In genomic region chr6:122839477-122839876, GRCh38 we compare ENCODE assay signal across 8 cellular contexts. TPM values are rescaled to one million over a fixed set of nuclear protein-coding genes. Genes with fewer than 3 reads are reported as not detected.
DNase-seq lines count a peak whose midpoint lies in the region; ATAC-seq, FAIRE-seq and TF ChIP-seq lines count a peak whose summit lies in the region.

No MANE protein-coding gene starts in this region.

- DNase-seq in CD8-positive, alpha-beta memory T cell = peak; percentile 3 to 48 (median 9)
- DNase-seq in NCI-H345 treated with DMSO at 0.1 percent for 48 hours (lab: John Stamatoyannopoulos, UW; ENCODE audit: unreplicated experiment) (peak; percentile 53), H1 (ENCODE audit: low read depth in 1 of 2, low spot score in 2 of 2) (peak in 1 of 2 experiments; percentile 87), mucosa of descending colon (peak in 1 of 3 donors; percentile 83), stomach (peak; percentile 67)
- DNase-seq in activated CD4-positive, alpha-beta T cell treated with anti-CD3 and anti-CD28 coated beads for 48 hours = peak; percentile 65

- H2BK20ac ChIP-seq in H1 (ENCODE audit: low read length) = no peak overlapping the region

- H2BK12ac ChIP-seq in H1 (ENCODE audit: low read depth, low read length) = no peak overlapping the region

- H4K20me1 ChIP-seq in H1 (replicated peaks in 1 of 2; ENCODE audit: control insufficient read depth in 1 of 2, insufficient read depth in 2 of 2, low read length in 2 of 2) = no peaks in the 10 kb centered on the region

- H3K23ac ChIP-seq in H1 (ENCODE audit: insufficient read length) = no peak overlapping the region

- H2AFZ ChIP-seq in H1 (ENCODE audit: low read length) = 0 out of 2 replicates have a peak overlapping the region, but pooled peaks have one; percentile 40

- POLR2A ChIA-PET in CD8-positive, alpha-beta memory T cell (lab: Charles Lee) = no interaction called here
- POLR2A ChIA-PET in H1 (lab: Charles Lee; ENCODE audit: partially characterized antibody) = interaction anchor here (0.6 to 1.9 kb wide), 5 partner anchors 38 to 174 kb away, joined by 3 to 5 read pairs (median 4); partner anchors contain the start of gene SMPDL3A

- no peak overlapping the region for H4K91ac ChIP-seq in H1 (replicated peaks; ENCODE audit: insufficient read length, low read length)

- no peak overlapping the region for H2BK15ac ChIP-seq in H1 (ENCODE audit: low read length)

- TF ChIP-seq POLR2A in H1 (IDR thresholded peaks at IDR 0.05; ENCODE audit: control extremely low read depth in 1 of 2, low read depth in 2 of 2, low read length in 2 of 2) (no peak), stomach (IDR thresholded peaks at IDR 0.05) (no peak)

- no peak overlapping the region for H3K14ac ChIP-seq in H1 (ENCODE audit: insufficient read length)

- H3K79me2 ChIP-seq in H1 (ENCODE audit: control insufficient read depth in 1 of 2, insufficient read depth in 2 of 2, low read length in 2 of 2) = no peaks in the 10 kb centered on the region

- H2BK5ac ChIP-seq in H1 (ENCODE audit: low read depth, low read length) = no peak overlapping the region

- no peaks in the 10 kb centered on the region for H3K4me1 Mint-ChIP-seq in CD8-positive, alpha-beta memory T cell

- H3K79me1 ChIP-seq in H1 (ENCODE audit: low read depth, low read length) = no peaks in the 10 kb centered on the region

- no peak overlapping the region for H3K4me2 ChIP-seq in H1 (ENCODE audit: insufficient read depth in 1 of 2, low read depth in 2 of 2, low read length in 2 of 2)

- intact Hi-C loops in mucosa of descending colon (cut with DNase I, micrococcal nuclease) (loop anchor here (5.0 to 10.0 kb wide), 2 partner anchors 105 to 107 kb away; no protein-coding TSS in a partner anchor), stomach (cut with DNase I; ENCODE audit: low total_unique reads) (loop anchor here (5.0 kb wide), 1 partner anchor 92 kb away; no protein-coding TSS in a partner anchor)

- CTCF ChIA-PET in CD8-positive, alpha-beta memory T cell (lab: Charles Lee) = interaction anchor here (0.7 to 1.5 kb wide), 6 partner anchors 15 to 365 kb away, joined by 3 to 10 read pairs (median 3); no protein-coding TSS in a partner anchor
- CTCF ChIA-PET in H1 (lab: Charles Lee; ENCODE audit: partially characterized antibody) = interaction anchor here (0.5 to 2.7 kb wide), 53 partner anchors 10 to 1985 kb away, joined by 3 to 179 read pairs (median 5); partner anchors contain the start of genes FABP7 and SMPDL3A

- no peaks in the 10 kb centered on the region for H3K9me3 ChIP-seq in CD8-positive, alpha-beta memory T cell (ENCODE audit: low read length)
- H3K9me3 ChIP-seq in H1 (ENCODE audit: insufficient read depth in 2 of 2, low read depth in 1 of 2, low read length in 1 of 2) (no peaks in the 10 kb centered on the region), mucosa of descending colon (no peaks in the 10 kb centered on the region), stomach (no peaks in the 10 kb centered on the region)

- no peak overlapping the region for H3K4ac ChIP-seq in H1 (replicated peaks; ENCODE audit: insufficient read length, low read depth, low read length)

- H3K27ac ChIP-seq in CD8-positive, alpha-beta memory T cell (ENCODE audit: low read depth, low read length) = no peak overlapping the region
- H3K27ac ChIP-seq in H1 (ENCODE audit: low read depth, low read length) (no peak overlapping the region), stomach (no peak overlapping the region)

- no peak overlapping the region for H3K4me3 ChIP-seq in CD8-positive, alpha-beta memory T cell (ENCODE audit: low read length)
- H3K4me3 ChIP-seq in H1 (ENCODE audit: extremely low read depth in 1 of 4, insufficient read depth in 2 of 4, low read depth in 3 of 4, low read length in 4 of 4) = no peak overlapping the region
- H3K4me3 ChIP-seq in mucosa of descending colon = no peak overlapping the region
- H3K4me3 ChIP-seq in stomach = no peak overlapping the region

- TF ChIP-seq EP300 in H1 (IDR thresholded peaks at IDR 0.05; ENCODE audit: borderline replicate concordance in 1 of 2, low read depth in 2 of 2, low read length in 2 of 2) (no peak), stomach (IDR thresholded peaks at IDR 0.05) (no peak)

- H3K4me1 ChIP-seq in CD8-positive, alpha-beta memory T cell (ENCODE audit: insufficient read depth, low read length) = no peaks in the 10 kb centered on the region
- H3K4me1 ChIP-seq in H1 (replicated peaks in 1 of 4; ENCODE audit: control insufficient read depth in 3 of 4, insufficient read depth in 4 of 4, low read length in 3 of 4) = peaks cover 0 to 2% (median 0%) of the 10 kb centered on the region in 4 experiments; a peak in 1 of 7 replicates
- H3K4me1 ChIP-seq in mucosa of descending colon (ENCODE audit: low read depth) = no peaks in the 10 kb centered on the region
- no peaks in the 10 kb centered on the region for H3K4me1 ChIP-seq in stomach

- no peaks in the 10 kb centered on the region for H3K36me3 Mint-ChIP-seq in CD8-positive, alpha-beta memory T cell

- H4K8ac ChIP-seq in H1 (ENCODE audit: extremely low read depth, insufficient read depth, low read length) = no peak overlapping the region

- 12% methylated on average over 1 of the region's 1 CpG; no CpG with 5 or more reads in 1 of the 2 experiments for WGBS in H1 (ENCODE audit: extremely low coverage in 1 of 2, insufficient coverage in 1 of 2, insufficient read length in 1 of 2, insufficient replicate concordance in 2 of 2, low coverage in 1 of 2, low lambda C conversion rate in 2 of 2, missing lambda C conversion rate in 1 of 2), 2 experiments
- WGBS in stomach, 5 donors = 0 to 6% (median 1%) methylated on average over 1 of the region's 1 CpG

- H3K27me3 ChIP-seq in CD8-positive, alpha-beta memory T cell (ENCODE audit: insufficient read depth, low read length, poor library complexity, severe bottlenecking) = no peaks in the 10 kb centered on the region
- no peaks in the 10 kb centered on the region for H3K27me3 ChIP-seq in H1 (replicated peaks in 1 of 4; ENCODE audit: control insufficient read depth in 3 of 4, extremely low read depth in 1 of 4, insufficient read depth in 3 of 4, low read length in 3 of 4)
- no peaks in the 10 kb centered on the region for H3K27me3 ChIP-seq in stomach

- peak; percentile 55 for FAIRE-seq in H1 (lab: Jason Lieb, UNC)

- no peak overlapping the region for H3K27ac Mint-ChIP-seq in CD8-positive, alpha-beta memory T cell

- no peak overlapping the region for H3K9ac ChIP-seq in H1 (replicated peaks in 1 of 4; ENCODE audit: extremely low read depth in 1 of 4, low read depth in 3 of 4, low read length in 3 of 4)

- H3K4me3 Mint-ChIP-seq in CD8-positive, alpha-beta memory T cell = no peak overlapping the region

- H2BK120ac ChIP-seq in H1 (replicated peaks; ENCODE audit: low read depth, low read length) = no peak overlapping the region

- H3K56ac ChIP-seq in H1 (replicated peaks; ENCODE audit: insufficient read length, low read depth, low read length) = no peak overlapping the region

- H3K9me3 Mint-ChIP-seq in CD8-positive, alpha-beta memory T cell = no peaks in the 10 kb centered on the region

- no peak overlapping the region for H4K5ac ChIP-seq in H1 (ENCODE audit: insufficient read length, low read depth, low read length)

- H3K18ac ChIP-seq in H1 (ENCODE audit: extremely low read depth, low read length) = 0 out of 2 replicates have a peak overlapping the region, but pooled peaks have one; percentile 51

- TF ChIP-seq CTCF in H1 (IDR thresholded peaks at IDR 0.05; ENCODE audit: control extremely low read depth in 1 of 3, insufficient read depth in 1 of 3, low read depth in 1 of 3, low read length in 3 of 3) = peak in 2 of 3 experiments; percentile 71 to 72; a peak in 3 of 4 replicates
- TF ChIP-seq CTCF in mucosa of descending colon (IDR thresholded peaks at IDR 0.05) = peak; percentile 25
- peak in 5 of 7 experiments; percentile 47 to 89 (median 69) for TF ChIP-seq CTCF in stomach (IDR thresholded peaks at IDR 0.05)

- H3K23me2 ChIP-seq in H1 (ENCODE audit: low read depth, low read length) = no peaks in the 10 kb centered on the region

- peak; percentile 69 to 78 for TF ChIP-seq RAD21 in H1 (IDR thresholded peaks at IDR 0.05 in 1 of 2, conservative IDR thresholded peaks at IDR 0.05 in 1 of 2; ENCODE audit: low read depth in 2 of 2, low read length in 2 of 2)

- no peaks in the 10 kb centered on the region for H3K36me3 ChIP-seq in CD8-positive, alpha-beta memory T cell (ENCODE audit: insufficient read depth, low read length)
- no peaks in the 10 kb centered on the region for H3K36me3 ChIP-seq in H1 (ENCODE audit: control insufficient read depth in 2 of 4, insufficient read depth in 4 of 4, low read length in 3 of 4)
- H3K36me3 ChIP-seq in mucosa of descending colon (ENCODE audit: low read depth) = no peaks in the 10 kb centered on the region
- no peaks in the 10 kb centered on the region for H3K36me3 ChIP-seq in stomach

- peaks cover 2 to 8% of the 10 kb centered on the region in 2 donors for H3K27me3 Mint-ChIP-seq in CD8-positive, alpha-beta memory T cell

- ATAC-seq in GM19035 (IDR thresholded peaks at IDR 0.05; ENCODE audit: unreplicated experiment) (peak; percentile 87), HG03196 (IDR thresholded peaks at IDR 0.05; ENCODE audit: unreplicated experiment) (peak; percentile 64), mucosa of descending colon (peak; percentile 91)

- no peak overlapping the region for H2AK5ac ChIP-seq in H1 (ENCODE audit: low read depth, low read length)

RNA-seq across cellular contexts. Expression of gene SMPDL3A, which starts 50.4 kb away (rescaled TPM):
- under 1 TPM; 0.16 to 0.24 TPM for total RNA-seq in CD8-positive, alpha-beta memory T cell
- not detected for polyA plus RNA-seq in CD8-positive, alpha-beta memory T cell
- total RNA-seq in H1 (2021; fragmentation: NEBNext Ultra II Directional; extraction: Animal tissue kit (Norgen Biotek cat#: 25700)) = 2.6 and 3.5 TPM in 2 replicates
- 3.7 and 3.9 TPM in 2 replicates for polyA plus RNA-seq in H1 (2011; rRNA removed)
- 3.1 TPM for polyA plus RNA-seq in H1 (2011; cell fraction: cytosol; rRNA removed)
- polyA plus RNA-seq in H1 (2011; cell fraction: nucleus; rRNA removed) = 3.4 TPM
- polyA plus RNA-seq in H1 (2012, experiment 1 of 2) = 1.6 to 3.4 TPM (median 2.4 TPM) in 4 replicates
- polyA plus RNA-seq in H1 (2012, experiment 2 of 2) = 0.34 TPM
- polyA plus RNA-seq in H1 (2013, experiment 1 of 2) = 4.9 TPM
- polyA plus RNA-seq in H1 (2013, experiment 2 of 2) = 4.9 TPM
- 1.4 and 1.7 TPM in 2 replicates for polyA minus RNA-seq in H1 (2011; rRNA and poly(A)+ RNA removed)
- polyA minus RNA-seq in H1 (2011; cell fraction: cytosol; rRNA and poly(A)+ RNA removed) = 3.2 TPM
- polyA minus RNA-seq in H1 (2011; cell fraction: nucleus; rRNA and poly(A)+ RNA removed) = 1.8 TPM
- 100 to 1,000 TPM in 2 of 3 donors, 10 to 100 TPM in 1; 81.7 to 192 (median 158) TPM for total RNA-seq in mucosa of descending colon
- 10 to 100 TPM in 4 of 5 donors, 1 to 10 TPM in 1; 4.5 to 24.0 (median 14.6) TPM for total RNA-seq in stomach
- polyA plus RNA-seq in stomach = 10 to 100 TPM in 2 of 3 donors, 1 to 10 TPM in 1; 6.2 to 34.2 (median 18.8) TPM

RNA-seq across cellular contexts. Expression of gene FABP7, which starts 60.0 kb away (rescaled TPM):
- total RNA-seq in CD8-positive, alpha-beta memory T cell = not detected
- not detected for polyA plus RNA-seq in CD8-positive, alpha-beta memory T cell
- 13.1 and 14.0 TPM in 2 replicates for total RNA-seq in H1 (2021; fragmentation: NEBNext Ultra II Directional; extraction: Animal tissue kit (Norgen Biotek cat#: 25700))
- polyA plus RNA-seq in H1 (2011; rRNA removed) (3.6 and 10.6 TPM in 2 replicates), stomach (not detected)
- polyA plus RNA-seq in H1 (2011; cell fraction: cytosol; rRNA removed) = 14.1 TPM
- 2.1 TPM for polyA plus RNA-seq in H1 (2011; cell fraction: nucleus; rRNA removed)
- polyA plus RNA-seq in H1 (2012, experiment 1 of 2) = 13.7 to 26.6 TPM (median 15.3 TPM) in 4 replicates
- polyA plus RNA-seq in H1 (2012, experiment 2 of 2) = 5.9 TPM
- polyA plus RNA-seq in H1 (2013, experiment 1 of 2) = 8.0 TPM
- polyA plus RNA-seq in H1 (2013, experiment 2 of 2) = 7.7 TPM
- polyA minus RNA-seq in H1 (2011; rRNA and poly(A)+ RNA removed) = 1.6 and 4.9 TPM in 2 replicates
- not detected for polyA minus RNA-seq in H1 (2011; cell fraction: cytosol; rRNA and poly(A)+ RNA removed)
- polyA minus RNA-seq in H1 (2011; cell fraction: nucleus; rRNA and poly(A)+ RNA removed) = 1.5 TPM
- total RNA-seq in mucosa of descending colon (not detected), stomach (1 to 10 TPM in 1 of 5 donors, not detected in 4; 2.8 TPM)
